ENCODE assay signal across 23 cellular contexts in the genomic region with DNA sequence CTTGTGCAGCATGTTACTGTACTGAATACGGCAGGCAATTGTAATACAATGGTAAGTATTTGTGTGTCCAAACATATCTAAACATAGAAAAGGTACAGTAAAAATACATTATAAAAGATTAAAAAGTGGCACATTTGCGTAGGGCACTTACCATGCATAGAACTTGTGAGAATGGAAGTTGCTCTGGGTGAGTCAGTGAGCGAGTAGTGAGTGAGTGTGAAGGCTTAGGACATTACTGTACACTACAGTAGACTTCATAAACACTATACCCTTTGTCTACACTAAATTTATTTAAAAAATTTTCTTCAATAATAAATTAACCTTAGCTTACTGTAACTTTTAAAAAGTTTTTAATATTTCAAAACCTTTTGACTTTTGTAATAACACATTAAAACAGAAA.
"Had no signal": no experiment of that assay in that cellular context is flagged by ENCODE, and none has a peak within 500 bp of the region (broad histone marks: within the 10 kb centered on the region; RNA-seq: fewer than 3 reads in every experiment).

No MANE protein-coding gene starts in this region.

- H3K27me3 Mint-ChIP-seq: activated CD4-positive, alpha-beta T cell treated with anti-CD3 and anti-CD28 coated beads for 36 hours; activated CD8-positive, alpha-beta T cell treated with anti-CD3 and anti-CD28 coated beads for 36 hours; activated naive CD4-positive, alpha-beta T cell treated with anti-CD3 and anti-CD28 coated beads, Interleukin-2, amount 50 U/mL, for 24 hours; brain had no signal

- H3K9me3 Mint-ChIP-seq: activated CD8-positive, alpha-beta T cell treated with anti-CD3 and anti-CD28 coated beads for 36 hours; activated naive CD4-positive, alpha-beta T cell treated with anti-CD3 and anti-CD28 coated beads, Interleukin-2, amount 50 U/mL, for 24 hours; brain had no signal

- DNase-seq: activated CD4-positive, alpha-beta T cell treated with anti-CD3 and anti-CD28 coated beads for 36 hours; activated CD8-positive, alpha-beta memory T cell treated with anti-CD3 and anti-CD28 coated beads, Interleukin-2, amount 50 U/mL, for 48 hours; activated CD8-positive, alpha-beta T cell treated with anti-CD3 and anti-CD28 coated beads for 36 hours; activated effector memory CD4-positive, alpha-beta T cell treated with Interleukin-2 at 50 U/mL for 16 hours; activated naive CD4-positive, alpha-beta T cell; activated T-cell treated with anti-CD3 and anti-CD28 coated beads, Interleukin-2, amount 50 U/mL, for 1 hour; Karpas-422; NCI-H1105 treated with DMSO at 0.1 percent for 48 hours; NCI-H1436 treated with DMSO at 0.1 percent for 48 hours; NCI-H187 treated with DMSO at 0.1 percent for 48 hours; NCI-H2081 treated with DMSO at 0.1 percent for 48 hours; NCI-H446; NCI-H524; PC-9; RPMI8226; T-helper 1 cell; WERI-Rb-1 had no signal

- H3K27me3 ChIP-seq: ascending aorta, cardiac muscle cell had no signal

- H3K27ac ChIP-seq: ascending aorta, cardiac muscle cell, PC-9, SK-N-MC, WERI-Rb-1 had no signal

- ATAC-seq: activated CD4-positive, alpha-beta T cell treated with anti-CD3 and anti-CD28 coated beads for 36 hours; activated CD8-positive, alpha-beta T cell treated with anti-CD3 and anti-CD28 coated beads for 36 hours; Right ventricle myocardium inferior had no signal

- H3K4me3 ChIP-seq: ascending aorta, cardiac muscle cell, PC-9, SK-N-MC had no signal

- H3K36me3 ChIP-seq: cardiac muscle cell had no signal

- H3K4me3 Mint-ChIP-seq: activated CD4-positive, alpha-beta T cell treated with anti-CD3 and anti-CD28 coated beads for 36 hours; activated CD8-positive, alpha-beta T cell treated with anti-CD3 and anti-CD28 coated beads for 36 hours; activated naive CD4-positive, alpha-beta T cell treated with anti-CD3 and anti-CD28 coated beads, Interleukin-2, amount 50 U/mL, for 24 hours; brain had no signal

- H3K27ac Mint-ChIP-seq: activated CD4-positive, alpha-beta T cell treated with anti-CD3 and anti-CD28 coated beads for 36 hours; activated CD8-positive, alpha-beta T cell treated with anti-CD3 and anti-CD28 coated beads for 36 hours; activated naive CD4-positive, alpha-beta T cell treated with anti-CD3 and anti-CD28 coated beads, Interleukin-2, amount 50 U/mL, for 24 hours; brain had no signal

- H3K4me1 Mint-ChIP-seq: activated CD4-positive, alpha-beta T cell treated with anti-CD3 and anti-CD28 coated beads for 36 hours; activated naive CD4-positive, alpha-beta T cell treated with anti-CD3 and anti-CD28 coated beads, Interleukin-2, amount 50 U/mL, for 24 hours; brain had no signal

- H3K9me3 ChIP-seq: ascending aorta had no signal
